ENCODE assay signal across 19 cellular contexts in the genomic region with DNA sequence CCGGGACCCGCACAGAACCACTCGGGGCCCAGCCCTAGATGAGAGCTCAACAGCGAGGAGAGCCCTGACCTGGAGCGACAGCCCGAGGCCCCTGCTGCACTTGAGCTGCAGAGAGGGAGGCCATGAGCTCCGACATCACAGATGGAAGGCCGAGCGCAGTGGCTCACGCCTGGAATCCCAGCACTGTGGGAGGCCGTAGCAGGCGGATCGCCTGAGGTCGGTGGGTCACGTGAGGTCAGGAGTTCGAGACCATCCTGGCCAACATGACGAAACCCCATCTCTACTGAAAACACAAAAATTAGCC.
"Had no signal": no experiment of that assay in that cellular context is flagged by ENCODE, and none has a peak within 500 bp of the region (broad histone marks: within the 10 kb centered on the region; RNA-seq: fewer than 3 reads in every experiment).

No MANE protein-coding gene starts in this region.

- H3K9me3 ChIP-seq: MG63, SK-N-SH had no signal

- DNase-seq: Karpas-422, KG1, MG63, NCI-H1092, NCI-H1105 treated with DMSO at 0.1 percent for 48 hours, NCI-H1417 treated with DMSO at 0.1 percent for 48 hours, NCI-H146, NCI-H1694 treated with DMSO at 0.1 percent for 48 hours, NCI-H1930, NCI-H2081, NCI-H2107, NCI-H2227 treated with DMSO at 0.1 percent for 48 hours, NCI-H524, NCI-H526 treated with DMSO at 0.1 percent for 48 hours, NCI-H748 treated with DMSO at 0.1 percent for 48 hours, RPMI8226, SHP77 had no signal

- FAIRE-seq: RCC 7860 had no signal

- H3K36me3 ChIP-seq: MG63 had no signal

- H3K4me2 ChIP-seq: SK-N-SH had no signal

- H3K4me3 ChIP-seq: MG63 had no signal

- H3K9ac ChIP-seq: SK-N-SH had no signal
